ENCODE assay signal across 2 cellular contexts in genomic region chr12:93757792-93758694, GRCh38.
A peak's percentile ranks its signal among the peaks of the same experiment; 100 is the strongest.
TF ChIP-seq lines count a peak whose summit lies in the region.

No MANE protein-coding gene starts in this region.

TF ChIP-seq in SK-N-SH, 30 proteins besides CTCF, POLR2A, EP300 and RAD21 (continued from another document):
- TF ChIP-seq REST (IDR thresholded peaks at IDR 0.05; ENCODE audit: low read depth, low read length) (no peak), MXI1 (IDR thresholded peaks at IDR 0.05; ENCODE audit: low read depth, low read length) (peak; percentile 36; the same call in 1 of the 2 replicates), USF1 (IDR thresholded peaks at IDR 0.05; ENCODE audit: borderline replicate concordance, low read depth) (no peak), MAX (IDR thresholded peaks at IDR 0.05; ENCODE audit: low read depth) (no peak), YY1 (IDR thresholded peaks at IDR 0.05; ENCODE audit: low read depth) (no peak), TCF12 (IDR thresholded peaks at IDR 0.05) (no peak), RFX5 (IDR thresholded peaks at IDR 0.05; ENCODE audit: low read length) (no peak), RCOR1 (IDR thresholded peaks at IDR 0.05; ENCODE audit: low read length) (peak; percentile 77; the same call in 1 of the 2 replicates), GABPA (IDR thresholded peaks at IDR 0.05; ENCODE audit: low read depth) (no peak), FOXM1 (IDR thresholded peaks at IDR 0.05; ENCODE audit: low read depth) (no peak)

TF ChIP-seq in SK-N-SH treated with all-trans-retinoic acid at 6 μM for 48 hours, 23 proteins besides CTCF, POLR2A, EP300 and RAD21 (continued from another document):
- TF ChIP-seq PATZ1 (CRISPR knock-in tag; IDR thresholded peaks at IDR 0.05; ENCODE audit: borderline replicate concordance): no peak
- no peak for TF ChIP-seq ZNF565 (CRISPR knock-in tag; conservative IDR thresholded peaks at IDR 0.05; ENCODE audit: low read depth)
- TF ChIP-seq CSRNP3 (CRISPR knock-in tag; IDR thresholded peaks at IDR 0.05): no peak
- no peak for TF ChIP-seq PPARA (CRISPR knock-in tag; IDR thresholded peaks at IDR 0.05; ENCODE audit: borderline replicate concordance)
- no peak for TF ChIP-seq SNAI2 (CRISPR knock-in tag; IDR thresholded peaks at IDR 0.05)
- TF ChIP-seq TOX (CRISPR knock-in tag; IDR thresholded peaks at IDR 0.05; ENCODE audit: borderline replicate concordance): no peak
- TF ChIP-seq ISL1 (CRISPR knock-in tag; IDR thresholded peaks at IDR 0.05): no peak
- no peak for TF ChIP-seq CREB5 (CRISPR knock-in tag; IDR thresholded peaks at IDR 0.05; ENCODE audit: low read depth)
- TF ChIP-seq ZNF70 (CRISPR knock-in tag; IDR thresholded peaks at IDR 0.05): no peak
- no peak for TF ChIP-seq CSDC2 (CRISPR knock-in tag; IDR thresholded peaks at IDR 0.05)
- TF ChIP-seq GLIS3 (CRISPR knock-in tag; IDR thresholded peaks at IDR 0.05): no peak
- no peak for TF ChIP-seq ESRRG (CRISPR knock-in tag; IDR thresholded peaks at IDR 0.05)
- no peak for TF ChIP-seq BACH2 (CRISPR knock-in tag; IDR thresholded peaks at IDR 0.05; ENCODE audit: borderline replicate concordance)
- no peak for TF ChIP-seq ZC3H10 (CRISPR knock-in tag; IDR thresholded peaks at IDR 0.05)
